Comparison of ENCODE assay signal across 19 cellular contexts in the genomic region with DNA sequence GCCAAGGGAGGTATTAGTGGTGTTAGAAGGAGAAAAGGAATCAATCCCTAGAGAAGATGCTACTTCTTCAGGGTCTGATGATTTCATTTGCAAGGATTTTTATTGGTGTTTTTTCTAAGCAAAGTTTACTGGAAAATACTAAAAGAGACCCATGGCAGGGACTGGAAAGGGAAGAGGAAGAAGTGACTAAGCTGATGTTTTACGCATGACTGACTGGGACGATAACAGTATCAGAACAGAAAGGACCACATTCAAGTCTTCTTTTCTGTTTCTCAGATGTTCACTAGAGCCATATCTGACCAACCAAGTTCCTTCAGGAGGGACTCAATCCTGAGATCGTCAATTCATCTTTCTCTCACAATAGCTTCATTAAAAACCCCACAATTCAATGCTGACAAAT. TPM values are rescaled to one million over a fixed set of nuclear protein-coding genes. Genes with fewer than 3 reads are reported as not detected.
DNase-seq lines count a peak whose midpoint lies in the region; ATAC-seq, FAIRE-seq and TF ChIP-seq lines count a peak whose summit lies in the region.
"Had no signal": no experiment of that assay in that cellular context is flagged by ENCODE, and none has a peak within 500 bp of the region (broad histone marks: within the 10 kb centered on the region; RNA-seq: fewer than 3 reads in every experiment).

No MANE protein-coding gene starts in this region.

- H3K4me2 ChIP-seq in K562 (ENCODE audit: insufficient read depth, low read length): no peak overlapping the region

- no peak for TF ChIP-seq POLR2A in K562 (conservative IDR thresholded peaks at IDR 0.05)

- CTCF ChIA-PET in K562 (lab: Yijun Ruan, JAX; ENCODE audit: low intra/inter-chr PET ratio): no interaction called here

- no peaks in the 10 kb centered on the region for H3K9me3 ChIP-seq in K562 (replicated peaks; ENCODE audit: control insufficient read depth, insufficient read depth, low read depth, low read length)
- H3K9me3 ChIP-seq: left lung, uterus had no signal

- no peak overlapping the region for H3K27ac ChIP-seq in K562 (ENCODE audit: extremely low read depth, low read depth, low read length)
- no peak overlapping the region for H3K27ac ChIP-seq in foreskin keratinocyte
- H3K27ac ChIP-seq: left lung, uterus had no signal

- H3K27ac Mint-ChIP-seq in progenitor cell of endocrine pancreas: no peak overlapping the region
- H3K27ac Mint-ChIP-seq: activated T-helper 17 cell treated with anti-CD3 and anti-CD28 coated beads, Interleukin-2, amount 50 U/mL, for 72 hours had no signal

- TF ChIP-seq RAD21 in K562 (CRISPR knock-in tag; conservative IDR thresholded peaks at IDR 0.05 in 1 of 2, IDR thresholded peaks at IDR 0.05 in 1 of 2): no peak

- H4K20me1 ChIP-seq in K562 (replicated peaks; ENCODE audit: control insufficient read depth, insufficient read depth, low read length): no peaks in the 10 kb centered on the region

- H3K36me3 ChIP-seq in K562 (ENCODE audit: control insufficient read depth, insufficient read depth, low read length): no peaks in the 10 kb centered on the region
- H3K36me3 ChIP-seq: left lung, uterus had no signal

- TF ChIP-seq EP300 in K562 (IDR thresholded peaks at IDR 0.05; ENCODE audit: low read length): peak; percentile 46

- peaks cover 7% of the 10 kb centered on the region for H3K27me3 Mint-ChIP-seq in progenitor cell of endocrine pancreas
- H3K27me3 Mint-ChIP-seq: activated T-helper 17 cell treated with anti-CD3 and anti-CD28 coated beads, Interleukin-2, amount 50 U/mL, for 72 hours had no signal

- FAIRE-seq in K562 (lab: Jason Lieb, UNC): peak; percentile 63
- FAIRE-seq: frontal cortex had no signal

- peak; percentile 8 for DNase-seq in EL
- DNase-seq in OCI-M1 (lab: John Stamatoyannopoulos, UW): peak; percentile 78
- peak in 2 of 4 experiments; percentile 13 to 54 for DNase-seq in K562 (ENCODE audit: extremely low read depth in 1 of 4, low spot score in 3 of 4)
- DNase-seq in lung microvascular endothelial cell (ENCODE audit: low read depth in 2 of 2): peak; percentile 72 to 82
- no peak for DNase-seq in foreskin keratinocyte
- DNase-seq in progenitor cell of endocrine pancreas (ENCODE audit: low spot score, unreplicated experiment): no peak
- DNase-seq in NOMO-1 treated with DMSO at 0.1 percent for 48 hours (lab: John Stamatoyannopoulos, UW; ENCODE audit: unreplicated experiment): no peak
- DNase-seq in activated CD8-positive, alpha-beta memory T cell treated with anti-CD3 and anti-CD28 coated beads, Interleukin-2, amount 50 U/mL, for 48 hours: no peak
- DNase-seq: activated CD8-positive, alpha-beta memory T cell treated with anti-CD3 and anti-CD28 coated beads for 24 hours; GOT3; Karpas-422; left lung; NCI-H1417 treated with DMSO at 0.1 percent for 48 hours; RPMI8226; SW 1271; uterus had no signal

- H3K27me3 ChIP-seq in K562 (ENCODE audit: control insufficient read depth in 2 of 2, insufficient read depth in 2 of 2, low read length in 2 of 2) (peaks cover 0 to 9% of the 10 kb centered on the region in 2 experiments; a peak in 2 of 5 replicates), foreskin keratinocyte (no peaks in the 10 kb centered on the region)
- H3K27me3 ChIP-seq: left lung, uterus had no signal

- peaks cover 0 to 14% of the 10 kb centered on the region in 2 experiments; a peak in 3 of 5 replicates for H3K4me1 ChIP-seq in K562 (replicated peaks in 1 of 2; ENCODE audit: control insufficient read depth in 2 of 2, insufficient read depth in 2 of 2, low read length in 2 of 2)
- no peaks in the 10 kb centered on the region for H3K4me1 ChIP-seq in foreskin keratinocyte
- H3K4me1 ChIP-seq: left lung, uterus had no signal

- H3K9ac ChIP-seq in K562 (ENCODE audit: insufficient read depth in 1 of 2, low read depth in 2 of 2, low read length in 2 of 2): no peak overlapping the region

- H3K36me3 Mint-ChIP-seq in progenitor cell of endocrine pancreas (ENCODE audit: insufficient read depth): no peaks in the 10 kb centered on the region

- intact Hi-C loops in K562 (cut with micrococcal nuclease): no loop called here

- 0% methylated on average over 3 of the region's 3 CpGs for WGBS in K562 (ENCODE audit: insufficient coverage, low coverage, missing lambda C conversion rate)

- peaks cover 2% of the 10 kb centered on the region for H3K9me3 Mint-ChIP-seq in progenitor cell of endocrine pancreas (ENCODE audit: low read depth)
- H3K9me3 Mint-ChIP-seq: activated T-helper 17 cell treated with anti-CD3 and anti-CD28 coated beads, Interleukin-2, amount 50 U/mL, for 72 hours had no signal

- no peaks in the 10 kb centered on the region for H3K9me1 ChIP-seq in K562 (ENCODE audit: control insufficient read depth, insufficient read depth, low read length)

- no peak for TF ChIP-seq CTCF in K562 (IDR thresholded peaks at IDR 0.05 in 2 of 3, conservative IDR thresholded peaks at IDR 0.05 in 1 of 3; ENCODE audit: insufficient read depth in 2 of 3, low read depth in 1 of 3, low read length in 3 of 3)
- no peak for TF ChIP-seq CTCF in foreskin keratinocyte (conservative IDR thresholded peaks at IDR 0.05)
- TF ChIP-seq CTCF in progenitor cell of endocrine pancreas (IDR thresholded peaks at IDR 0.05; ENCODE audit: unreplicated experiment): no peak

- no peak overlapping the region for H3K4me3 ChIP-seq in K562
- H3K4me3 ChIP-seq: left lung, uterus had no signal

- POLR2A ChIA-PET in K562 (lab: Yijun Ruan, JAX): interaction anchor here (0.9 to 1.0 kb wide), 3 partner anchors 9 to 18 kb away, joined by 3 read pairs; no protein-coding TSS in a partner anchor

- no peaks in the 10 kb centered on the region for H3K4me1 Mint-ChIP-seq in progenitor cell of endocrine pancreas (ENCODE audit: low read depth)

- H3K79me2 ChIP-seq in K562 (ENCODE audit: control insufficient read depth, insufficient read depth, low read length): no peaks in the 10 kb centered on the region

- H3K4me3 Mint-ChIP-seq in progenitor cell of endocrine pancreas (ENCODE audit: low read depth): no peak overlapping the region
- H3K4me3 Mint-ChIP-seq: activated T-helper 17 cell treated with anti-CD3 and anti-CD28 coated beads, Interleukin-2, amount 50 U/mL, for 72 hours had no signal

- BruUV-seq in K562 (replicated peaks; lab: Mats Ljungman, UMichigan): no TSS peak

- no peak overlapping the region for H2AFZ ChIP-seq in K562 (ENCODE audit: low read depth, low read length)

- peak; percentile 44; the same call in 2 of the 3 replicates for ATAC-seq in K562
- ATAC-seq in foreskin keratinocyte: no peak
- ATAC-seq: activated T-helper 17 cell treated with anti-CD3 and anti-CD28 coated beads, Interleukin-2, amount 50 U/mL, for 72 hours; left lung; sciatic nerve had no signal

- in situ Hi-C loops in K562 (cut with MboI): loop anchor here (5.0 kb wide), 1 partner anchor 640 kb away; no protein-coding TSS in a partner anchor

TF ChIP-seq in K562, 482 proteins besides CTCF, POLR2A, EP300 and RAD21 (continues in another document):
- peak; percentile 54; the same call in 1 of the 2 replicates for TF ChIP-seq DPF2 (IDR thresholded peaks at IDR 0.05)
- peak; percentile 54; the same call in 1 of the 2 replicates for TF ChIP-seq TEAD4 (IDR thresholded peaks at IDR 0.05; ENCODE audit: low read length)
- TF ChIP-seq TEAD4 (CRISPR knock-in tag; IDR thresholded peaks at IDR 0.05; ENCODE audit: borderline replicate concordance): no peak
- no peak for TF ChIP-seq HDAC2 (IDR thresholded peaks at IDR 0.05)

RNA-seq across cellular contexts. Expression of a gene that starts 18.6 kb away (rescaled TPM):
- 6.8 and 14.9 TPM in 2 replicates for total RNA-seq in K562 (2011; cell fraction: chromatin; rRNA removed; ENCODE audit: low replicate concordance)
- total RNA-seq in K562 (2011; cell fraction: nucleolus; rRNA removed): 15.7 and 16.8 TPM in 2 replicates
- total RNA-seq in K562 (2011; cell fraction: nucleoplasm; rRNA removed): 10.8 and 11.6 TPM in 2 replicates
- total RNA-seq in K562 (2014; rRNA removed) (50.4 and 50.9 TPM in 2 replicates), K562 (2014; rRNA removed; fragmentation: Illumina TruSeq; extraction: Trizol) (27.5 and 31.9 TPM in 2 replicates), K562 (2015; rRNA removed; fragmentation: Illumina TruSeq; extraction: Trizol) (35.0 and 35.7 TPM in 2 replicates), K562 (2021) (30.3 and 35.7 TPM in 2 replicates), lung microvascular endothelial cell (20.5 and 29.4 TPM in 2 replicates), foreskin keratinocyte (41.5 and 47.4 TPM in 2 replicates), progenitor cell of endocrine pancreas (19.2 and 21.2 TPM in 2 replicates)
- polyA plus RNA-seq in K562 (2011; rRNA removed) (31.7 and 37.7 TPM in 2 replicates), K562 (2014; fragmentation: Illumina TruSeq; extraction: Trizol) (35.6 and 36.1 TPM in 2 replicates), K562 (2014; fragmentation: Nextera tagmentation; extraction: Ambion mirVana) (1 to 10 TPM; 7.7 to 8.9 TPM), K562 (2014; rRNA removed) (37.5 and 46.5 TPM in 2 replicates), foreskin keratinocyte (52.2 and 58.5 TPM in 2 replicates)
- polyA plus RNA-seq in K562 (2011; cell fraction: cytosol; rRNA removed): 40.1 and 55.8 TPM in 2 replicates
- polyA plus RNA-seq in K562 (2011; cell fraction: nucleus; rRNA removed): 21.6 and 23.4 TPM in 2 replicates
- 22.6 and 23.8 TPM in 2 replicates for polyA plus RNA-seq in K562 (2012)
- polyA minus RNA-seq in K562 (2011; rRNA and poly(A)+ RNA removed): 15.8 and 20.0 TPM in 2 replicates
- 9.6 and 12.7 TPM in 2 replicates for polyA minus RNA-seq in K562 (2011; cell fraction: cytosol; rRNA and poly(A)+ RNA removed)
- 5.7 and 6.7 TPM in 2 replicates for polyA minus RNA-seq in K562 (2011; cell fraction: nucleus; rRNA and poly(A)+ RNA removed)

RNA-seq across cellular contexts. Expression of a gene that starts 30.0 kb away (rescaled TPM):
- 25.2 and 30.4 TPM in 2 replicates for total RNA-seq in K562 (2011; cell fraction: chromatin; rRNA removed; ENCODE audit: low replicate concordance)
- total RNA-seq in K562 (2011; cell fraction: nucleolus; rRNA removed): 20.7 and 30.9 TPM in 2 replicates
- total RNA-seq in K562 (2011; cell fraction: nucleoplasm; rRNA removed): 17.2 and 29.5 TPM in 2 replicates
- total RNA-seq in K562 (2014; rRNA removed) (7.0 and 9.6 TPM in 2 replicates), K562 (2014; rRNA removed; fragmentation: Illumina TruSeq; extraction: Trizol) (6.5 and 6.9 TPM in 2 replicates), K562 (2015; rRNA removed; fragmentation: Illumina TruSeq; extraction: Trizol) (6.1 and 7.9 TPM in 2 replicates), K562 (2021) (8.6 and 10.2 TPM in 2 replicates), lung microvascular endothelial cell (9.6 and 18.8 TPM in 2 replicates), foreskin keratinocyte (8.5 and 9.5 TPM in 2 replicates), progenitor cell of endocrine pancreas (14.3 and 17.8 TPM in 2 replicates)
- polyA plus RNA-seq in K562 (2011; rRNA removed) (15.7 and 21.9 TPM in 2 replicates), K562 (2014; fragmentation: Illumina TruSeq; extraction: Trizol) (7.4 and 9.7 TPM in 2 replicates), K562 (2014; fragmentation: Nextera tagmentation; extraction: Ambion mirVana) (1 to 10 TPM; 1.2 to 1.8 TPM), K562 (2014; rRNA removed) (9.5 and 11.9 TPM in 2 replicates), foreskin keratinocyte (3.1 and 3.5 TPM in 2 replicates)
- polyA plus RNA-seq in K562 (2011; cell fraction: cytosol; rRNA removed): 14.1 and 19.4 TPM in 2 replicates
- polyA plus RNA-seq in K562 (2011; cell fraction: nucleus; rRNA removed): 36.9 and 43.8 TPM in 2 replicates
- 6.2 and 9.0 TPM in 2 replicates for polyA plus RNA-seq in K562 (2012)
- polyA minus RNA-seq in K562 (2011; rRNA and poly(A)+ RNA removed): 21.8 and 24.4 TPM in 2 replicates
- polyA minus RNA-seq in K562 (2011; cell fraction: cytosol; rRNA and poly(A)+ RNA removed): 6.7 and 30.8 TPM in 2 replicates
- 27.7 and 41.8 TPM in 2 replicates for polyA minus RNA-seq in K562 (2011; cell fraction: nucleus; rRNA and poly(A)+ RNA removed)

Comparison
In these comparisons a context has a peak if more than half of its experiments do, and no peak if none do; other contexts are left out.
1. DNase-seq: peak in EL (single experiment), OCI-M1 (single experiment) and lung microvascular endothelial cell (2 of 2); none in foreskin keratinocyte (0 of 2), progenitor cell of endocrine pancreas (single experiment), NOMO-1 treated with DMSO at 0.1 percent for 48 hours (single experiment) and activated CD8-positive, alpha-beta memory T cell treated with anti-CD3 and anti-CD28 coated beads, Interleukin-2, amount 50 U/mL, for 48 hours (single experiment).